ENCODE assay signal across 21 cellular contexts in the genomic region with DNA sequence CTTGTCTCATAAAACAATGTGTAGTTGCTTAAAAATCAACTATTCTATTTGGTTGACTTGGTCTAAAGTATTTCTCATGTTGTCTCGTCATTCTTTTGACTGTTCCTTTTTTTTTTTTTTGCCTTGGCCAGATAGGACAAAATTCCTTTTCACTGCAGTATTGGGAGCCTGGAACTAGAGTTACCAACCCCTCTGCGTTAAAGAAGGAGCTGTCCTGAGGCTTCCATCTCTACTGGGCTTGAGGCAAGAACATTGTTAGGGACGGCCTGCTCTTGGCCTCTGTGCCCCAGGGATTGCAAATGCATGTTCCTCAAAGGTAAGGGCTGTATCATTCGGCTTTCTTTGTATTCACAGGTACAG. TPM values are rescaled to one million over a fixed set of nuclear protein-coding genes. Genes with fewer than 3 reads are reported as not detected.
A peak's percentile ranks its signal among the peaks of the same experiment; 100 is the strongest.
DNase-seq lines count a peak whose midpoint lies in the region; ATAC-seq and TF ChIP-seq lines count a peak whose summit lies in the region.
"Had no signal": no experiment of that assay in that cellular context is flagged by ENCODE, and none has a peak within 500 bp of the region (broad histone marks: within the 10 kb centered on the region; RNA-seq: fewer than 3 reads in every experiment).

No MANE protein-coding gene starts in this region.

- peak; percentile 17 to 23 for ATAC-seq in activated naive CD4-positive, alpha-beta T cell treated with anti-CD3 and anti-CD28 coated beads, Interleukin-2, amount 50 U/mL, for 72 hours
- ATAC-seq in PC-3: no peak; the same call in 1 of the 2 replicates
- no peak for ATAC-seq in central memory CD8-positive, alpha-beta T cell (replicated peaks; ENCODE audit: extremely low read depth, poor library complexity, severe bottlenecking)
- ATAC-seq in HG02610 (IDR thresholded peaks at IDR 0.05; ENCODE audit: unreplicated experiment): no peak
- no peak for ATAC-seq in HG03521 (IDR thresholded peaks at IDR 0.05; ENCODE audit: unreplicated experiment)

- TF ChIP-seq CTCF in PC-3 (conservative IDR thresholded peaks at IDR 0.05; ENCODE audit: low read depth, low read length): no peak

- no peaks in the 10 kb centered on the region for H3K9me2 ChIP-seq in PC-3 (replicated peaks; ENCODE audit: low read length)

- peaks cover 0 to 8% of the 10 kb centered on the region in 2 donors for H3K36me3 Mint-ChIP-seq in activated naive CD4-positive, alpha-beta T cell treated with anti-CD3 and anti-CD28 coated beads, Interleukin-2, amount 50 U/mL, for 72 hours
- peaks cover 12% of the 10 kb centered on the region for H3K36me3 Mint-ChIP-seq in activated naive CD4-positive, alpha-beta T cell treated with anti-CD3 and anti-CD28 coated beads for 36 hours (ENCODE audit: low read depth)
- peaks cover 13% of the 10 kb centered on the region for H3K36me3 Mint-ChIP-seq in central memory CD8-positive, alpha-beta T cell (ENCODE audit: insufficient read depth)
- H3K36me3 Mint-ChIP-seq: activated CD4-positive, alpha-beta memory T cell treated with anti-CD3 and anti-CD28 coated beads for 36 hours had no signal

- POLR2A ChIA-PET in PC-3 (lab: Charles Lee; ENCODE audit: unreplicated experiment): interaction anchor here (0.8 kb wide), 1 partner anchor 92 kb away, joined by 3 read pairs; no protein-coding TSS in a partner anchor

- no peaks in the 10 kb centered on the region for H3K9me3 Mint-ChIP-seq in activated naive CD4-positive, alpha-beta T cell treated with anti-CD3 and anti-CD28 coated beads, Interleukin-2, amount 50 U/mL, for 72 hours
- no peaks in the 10 kb centered on the region for H3K9me3 Mint-ChIP-seq in activated naive CD4-positive, alpha-beta T cell treated with anti-CD3 and anti-CD28 coated beads for 36 hours
- no peaks in the 10 kb centered on the region for H3K9me3 Mint-ChIP-seq in central memory CD8-positive, alpha-beta T cell
- H3K9me3 Mint-ChIP-seq: activated B cell treated with CpG ODN at 0.5 μM for 24 hours; activated CD4-positive, alpha-beta memory T cell treated with anti-CD3 and anti-CD28 coated beads for 36 hours; mesothelial cell of epicardium; naive thymus-derived CD4-positive, alpha-beta T cell; stimulated activated memory B cell treated with anti-CD40 and anti-IgM and Interleukin-4, amounts not matched to agents 10 μg/mL and 1 μg/mL and 100 μg/mL, for 72 hours had no signal

- intact Hi-C loops in activated naive CD4-positive, alpha-beta T cell treated with anti-CD3 and anti-CD28 coated beads for 36 hours (cut with micrococcal nuclease): loop anchor here (1.0 to 5.0 kb wide), 4 partner anchors 23 to 232 kb away; a partner anchor contains a TSS
- intact Hi-C loops in PC-3 (cut with micrococcal nuclease): loop anchor here (1.0 to 10.0 kb wide), 4 partner anchors 25 to 135 kb away; a partner anchor contains a TSS

- H3K9me3 ChIP-seq in PC-3 (ENCODE audit: low read length): no peaks in the 10 kb centered on the region
- H3K9me3 ChIP-seq in stomach smooth muscle (ENCODE audit: control insufficient read depth in 2 of 2, low read length in 2 of 2): no peaks in the 10 kb centered on the region
- H3K9me3 ChIP-seq: gastroesophageal sphincter, pancreas, right atrium auricular region, spleen had no signal

- H3K27me3 ChIP-seq in PC-3 (ENCODE audit: low read length): no peaks in the 10 kb centered on the region
- H3K27me3 ChIP-seq in stomach smooth muscle (ENCODE audit: control insufficient read depth in 1 of 2, insufficient read depth in 2 of 2, low read length in 2 of 2): no peaks in the 10 kb centered on the region
- H3K27me3 ChIP-seq: gastroesophageal sphincter, pancreas, right atrium auricular region had no signal

- no peak overlapping the region for H3K4me3 ChIP-seq in PC-3 (ENCODE audit: low read length)
- no peak overlapping the region for H3K4me3 ChIP-seq in stomach smooth muscle (ENCODE audit: low read length in 2 of 2)
- H3K4me3 ChIP-seq: pancreas had no signal

- no peaks in the 10 kb centered on the region for H3K36me3 ChIP-seq in PC-3 (ENCODE audit: low read depth, low read length)
- peaks cover 0 to 2% of the 10 kb centered on the region in 2 donors for H3K36me3 ChIP-seq in stomach smooth muscle (ENCODE audit: control insufficient read depth in 2 of 2, insufficient read depth in 2 of 2, low read length in 2 of 2)
- H3K36me3 ChIP-seq: pancreas, right atrium auricular region had no signal

- no peaks in the 10 kb centered on the region for H3K79me2 ChIP-seq in PC-3 (ENCODE audit: low read length)

- H3K4me3 Mint-ChIP-seq in activated naive CD4-positive, alpha-beta T cell treated with anti-CD3 and anti-CD28 coated beads for 36 hours: no peak overlapping the region
- H3K4me3 Mint-ChIP-seq in central memory CD8-positive, alpha-beta T cell: no peak overlapping the region
- H3K4me3 Mint-ChIP-seq: activated B cell treated with CpG ODN at 0.5 μM for 24 hours; activated CD4-positive, alpha-beta memory T cell treated with anti-CD3 and anti-CD28 coated beads for 36 hours had no signal

- H3K27ac ChIP-seq in PC-3 (ENCODE audit: low read length) (no peak overlapping the region), stomach smooth muscle (ENCODE audit: low read length) (peak overlapping the region; percentile 77)
- H3K27ac ChIP-seq: pancreas had no signal

- H3K9ac ChIP-seq in PC-3 (ENCODE audit: low read length): no peak overlapping the region
- H3K9ac ChIP-seq in stomach smooth muscle (ENCODE audit: low read length in 2 of 2): no peak overlapping the region

- 0 out of 2 replicates have a peak overlapping the region, but pooled peaks have one; percentile 39 for H2AFZ ChIP-seq in PC-3 (ENCODE audit: low read length)

- no peaks in the 10 kb centered on the region for H3K4me1 Mint-ChIP-seq in activated naive CD4-positive, alpha-beta T cell treated with anti-CD3 and anti-CD28 coated beads for 36 hours (ENCODE audit: low read depth)
- peaks cover 13% of the 10 kb centered on the region for H3K4me1 Mint-ChIP-seq in central memory CD8-positive, alpha-beta T cell

- H3K4me2 ChIP-seq in PC-3 (ENCODE audit: low read length): no peak overlapping the region

- no peaks in the 10 kb centered on the region for H4K20me1 ChIP-seq in PC-3 (ENCODE audit: low read length)

- CTCF ChIA-PET in activated naive CD4-positive, alpha-beta T cell treated with anti-CD3 and anti-CD28 coated beads for 36 hours (lab: Charles Lee): interaction anchor here (0.7 to 3.6 kb wide), 35 partner anchors 9 to 1958 kb away, joined by 3 to 33 read pairs (median 5); a partner anchor contains a TSS
- CTCF ChIA-PET in PC-3 (lab: Charles Lee): interaction anchor here (0.9 to 1.8 kb wide), 8 partner anchors 22 to 92 kb away, joined by 3 to 41 read pairs (median 4); a partner anchor contains a TSS

- H3K27ac Mint-ChIP-seq in activated naive CD4-positive, alpha-beta T cell treated with anti-CD3 and anti-CD28 coated beads, Interleukin-2, amount 50 U/mL, for 72 hours: no peak overlapping the region
- no peak overlapping the region for H3K27ac Mint-ChIP-seq in activated naive CD4-positive, alpha-beta T cell treated with anti-CD3 and anti-CD28 coated beads for 36 hours
- peak overlapping the region; percentile 61 for H3K27ac Mint-ChIP-seq in central memory CD8-positive, alpha-beta T cell (ENCODE audit: low read depth)
- H3K27ac Mint-ChIP-seq: activated B cell treated with CpG ODN at 0.5 μM for 24 hours; activated CD4-positive, alpha-beta memory T cell treated with anti-CD3 and anti-CD28 coated beads for 36 hours; naive thymus-derived CD4-positive, alpha-beta T cell had no signal

- DNase-seq in activated naive CD4-positive, alpha-beta T cell treated with anti-CD3 and anti-CD28 coated beads, Interleukin-2, amount 50 U/mL, for 72 hours (ENCODE audit: low spot score in 2 of 2): no peak
- DNase-seq in activated naive CD4-positive, alpha-beta T cell treated with anti-CD3 and anti-CD28 coated beads for 36 hours: no peak
- DNase-seq in PC-3 (no peak), NCI-H2107 treated with DMSO at 0.1 percent for 48 hours (lab: John Stamatoyannopoulos, UW; ENCODE audit: unreplicated experiment) (no peak)
- DNase-seq in central memory CD8-positive, alpha-beta T cell (ENCODE audit: low spot score in 2 of 2): no peak
- DNase-seq: activated B cell treated with CpG ODN at 0.5 μM for 24 hours, spleen had no signal

- H3K4me1 ChIP-seq in PC-3 (ENCODE audit: insufficient read depth, low read length): peaks cover 10% of the 10 kb centered on the region
- H3K4me1 ChIP-seq in stomach smooth muscle (ENCODE audit: control insufficient read depth, insufficient read depth, low read length): peaks cover 39% of the 10 kb centered on the region
- H3K4me1 ChIP-seq: pancreas had no signal

- no peaks in the 10 kb centered on the region for H3F3A ChIP-seq in PC-3 (ENCODE audit: low read length, unreplicated experiment)

- no TSS peak for BruUV-seq in PC-3 (replicated peaks; lab: Mats Ljungman, UMichigan)

- no peaks in the 10 kb centered on the region for H3K27me3 Mint-ChIP-seq in activated naive CD4-positive, alpha-beta T cell treated with anti-CD3 and anti-CD28 coated beads for 36 hours (ENCODE audit: low read depth)
- H3K27me3 Mint-ChIP-seq in central memory CD8-positive, alpha-beta T cell: no peaks in the 10 kb centered on the region
- H3K27me3 Mint-ChIP-seq: activated CD4-positive, alpha-beta memory T cell treated with anti-CD3 and anti-CD28 coated beads for 36 hours; naive thymus-derived CD4-positive, alpha-beta T cell had no signal

RNA-seq across cellular contexts. Expression of a gene that starts 1.4 kb away (rescaled TPM):
- total RNA-seq in activated naive CD4-positive, alpha-beta T cell treated with anti-CD3 and anti-CD28 coated beads, Interleukin-2, amount 50 U/mL, for 72 hours: 10 to 100 TPM in 1 of 2 donors, 1 to 10 TPM in 1; 6.8 to 16.2 TPM
- total RNA-seq in activated naive CD4-positive, alpha-beta T cell treated with anti-CD3 and anti-CD28 coated beads for 36 hours: 1 to 10 TPM; 3.6 to 5.5 TPM
- 1.0 and 1.5 TPM in 2 replicates for total RNA-seq in PC-3 (2014; rRNA removed)

RNA-seq across cellular contexts. Expression of a gene that starts 22.1 kb away (rescaled TPM):
- 1 to 10 TPM; 1.0 to 1.3 TPM for total RNA-seq in activated naive CD4-positive, alpha-beta T cell treated with anti-CD3 and anti-CD28 coated beads, Interleukin-2, amount 50 U/mL, for 72 hours
- total RNA-seq in activated naive CD4-positive, alpha-beta T cell treated with anti-CD3 and anti-CD28 coated beads for 36 hours: 1 to 10 TPM in 1 of 2 experiments, under 1 TPM in 1; 0.95 to 1.1 TPM
- not detected in 2 replicates for total RNA-seq in PC-3 (2014; rRNA removed)

RNA-seq across cellular contexts. Expression of a gene that starts 24.8 kb away (rescaled TPM):
- total RNA-seq in activated naive CD4-positive, alpha-beta T cell treated with anti-CD3 and anti-CD28 coated beads, Interleukin-2, amount 50 U/mL, for 72 hours: 10 to 100 TPM; 27.2 to 51.8 TPM
- total RNA-seq in activated naive CD4-positive, alpha-beta T cell treated with anti-CD3 and anti-CD28 coated beads for 36 hours: 10 to 100 TPM; 61.0 to 68.3 TPM
- 69.7 and 78.5 TPM in 2 replicates for total RNA-seq in PC-3 (2014; rRNA removed)

RNA-seq across cellular contexts. Expression of a gene that starts 35.9 kb away (rescaled TPM):
- under 1 TPM in 1 of 2 donors, not detected in 1; 0.46 TPM for total RNA-seq in activated naive CD4-positive, alpha-beta T cell treated with anti-CD3 and anti-CD28 coated beads, Interleukin-2, amount 50 U/mL, for 72 hours
- total RNA-seq in activated naive CD4-positive, alpha-beta T cell treated with anti-CD3 and anti-CD28 coated beads for 36 hours: under 1 TPM in 1 of 2 experiments, not detected in 1; 0.45 TPM
- 145 and 149 TPM in 2 replicates for total RNA-seq in PC-3 (2014; rRNA removed)
- total RNA-seq: A172; activated CD4-positive, alpha-beta memory T cell treated with anti-CD3 and anti-CD28 coated beads for 36 hours; bronchial epithelial cell; H4; left ventricle myocardium superior; mesothelial cell of epicardium; right atrium auricular region; spleen had no signal

RNA-seq across cellular contexts. Expression of a gene that starts 38.5 kb away (rescaled TPM):
- not detected for total RNA-seq in activated naive CD4-positive, alpha-beta T cell treated with anti-CD3 and anti-CD28 coated beads, Interleukin-2, amount 50 U/mL, for 72 hours
- not detected for total RNA-seq in activated naive CD4-positive, alpha-beta T cell treated with anti-CD3 and anti-CD28 coated beads for 36 hours
- total RNA-seq in PC-3 (2014; rRNA removed): 0.29 TPM in 1 of 2 replicates, not detected in the other
- total RNA-seq: A172; activated B cell treated with CpG ODN at 0.5 μM for 24 hours; activated CD4-positive, alpha-beta memory T cell treated with anti-CD3 and anti-CD28 coated beads for 36 hours; bronchial epithelial cell; gastroesophageal sphincter; H4; left ventricle myocardium superior; pancreas; right atrium auricular region; spleen had no signal

Comparison
In these comparisons a context has a peak if more than half of its experiments do, and no peak if none do; other contexts are left out.
1. ATAC-seq: peak in activated naive CD4-positive, alpha-beta T cell treated with anti-CD3 and anti-CD28 coated beads, Interleukin-2, amount 50 U/mL, for 72 hours (2 of 2); none in PC-3 (single experiment), central memory CD8-positive, alpha-beta T cell (single experiment), HG02610 (single experiment) and HG03521 (single experiment).